In the genomic region with DNA sequence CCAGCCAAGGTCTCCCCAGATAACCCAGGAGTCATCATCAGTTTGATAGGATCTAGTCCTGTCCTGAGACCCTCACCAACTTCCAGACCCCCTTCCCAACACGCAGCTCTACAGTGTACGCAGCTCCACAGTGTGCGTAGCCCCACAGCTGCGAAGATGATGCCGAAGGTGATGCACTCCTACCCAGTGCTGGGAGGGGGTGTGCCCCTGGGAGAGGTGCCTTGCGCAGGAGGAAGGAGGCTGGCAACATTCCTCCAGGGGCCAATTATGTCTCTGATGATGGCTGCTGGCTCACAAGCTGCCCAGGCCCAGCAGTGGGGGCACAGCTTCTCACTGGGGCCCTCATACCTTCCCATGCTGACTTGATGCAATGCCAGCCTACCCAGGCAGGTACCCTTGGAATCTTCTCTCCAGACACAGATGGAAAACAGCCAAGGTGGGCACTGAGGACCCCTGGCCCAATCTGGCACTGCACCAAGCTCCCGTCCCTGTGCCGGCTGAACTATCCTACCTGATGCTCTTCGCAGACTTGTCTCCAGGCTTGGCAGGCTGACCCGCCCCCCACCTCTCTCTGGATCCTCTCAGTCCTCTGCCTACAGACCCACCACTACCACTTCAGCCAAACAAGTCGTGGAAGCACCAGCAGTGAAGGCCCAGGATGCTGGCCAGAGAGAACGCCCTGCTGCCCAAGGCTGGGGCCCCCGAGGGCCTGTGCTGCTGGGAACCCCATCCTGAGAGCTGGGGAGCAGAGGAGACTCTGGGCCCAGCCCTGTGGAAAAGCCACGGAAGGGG, we compare ENCODE assay signal across 6 cellular contexts. TPM values are rescaled to one million over a fixed set of nuclear protein-coding genes. Genes with fewer than 3 reads are reported as not detected.
DNase-seq lines count a peak whose midpoint lies in the region; ATAC-seq, FAIRE-seq and TF ChIP-seq lines count a peak whose summit lies in the region.

No MANE protein-coding gene starts in this region.

- POLR2A ChIA-PET in K562 (lab: Yijun Ruan, JAX), result interaction anchor here (0.6 to 1.7 kb wide), 5 partner anchors 9 to 13 kb away, joined by 3 to 9 read pairs (median 4); partner anchors contain the start of genes PRPF6 and UCKL1

- H3K9me3 Mint-ChIP-seq in nephron progenitor cell, result peaks cover 4% of the 10 kb centered on the region

- peaks cover 30% of the 10 kb centered on the region for H3K27me3 Mint-ChIP-seq in nephron progenitor cell (ENCODE audit: low read depth, poor library complexity)

- TSS peak; percentile 59 for BruUV-seq in K562 (replicated peaks; lab: Mats Ljungman, UMichigan)

- intact Hi-C loops in K562 (cut with micrococcal nuclease), result no loop called here

- H3K27ac ChIP-seq in GM23248 (no peak overlapping the region), K562 (ENCODE audit: extremely low read depth, low read depth, low read length) (peak overlapping the region; percentile 83; the same call in 1 of the 3 replicates)

- H3K36me3 Mint-ChIP-seq in nephron progenitor cell (ENCODE audit: low read depth), result peaks cover 14% of the 10 kb centered on the region

- 64 to 65% methylated on average over 14 of the region's 14 CpGs for WGBS in GM23248 (ENCODE audit: low coverage in 1 of 2, low lambda C conversion rate in 2 of 2, missing lambda C conversion rate in 2 of 2), 2 experiments
- WGBS in K562 (ENCODE audit: insufficient coverage, low coverage, missing lambda C conversion rate), result 81% methylated on average over 14 of the region's 14 CpGs

- H2AFZ ChIP-seq in GM23248 (no peak overlapping the region), K562 (ENCODE audit: low read depth, low read length) (no peak overlapping the region)

- H4K20me1 ChIP-seq in GM23248 (ENCODE audit: insufficient read depth) (no peaks in the 10 kb centered on the region), K562 (replicated peaks; ENCODE audit: control insufficient read depth, insufficient read depth, low read length) (no peaks in the 10 kb centered on the region)

- H3F3A ChIP-seq in GM23248 (ENCODE audit: insufficient read depth), result peaks cover 5% of the 10 kb centered on the region

- CTCF ChIA-PET in K562 (lab: Yijun Ruan, JAX; ENCODE audit: low intra/inter-chr PET ratio), result no interaction called here

- H3K4me3 ChIP-seq in GM23248 (peak overlapping the region; percentile 83), K562 (peak overlapping the region; percentile 63; the same call in 1 of the 2 replicates)

- H3K27me3 ChIP-seq in GM23248 (replicated peaks; ENCODE audit: insufficient read depth) (no peaks in the 10 kb centered on the region), K562 (ENCODE audit: control insufficient read depth in 2 of 2, insufficient read depth in 2 of 2, low read length in 2 of 2) (no peaks in the 10 kb centered on the region)

- H3K4me3 Mint-ChIP-seq in nephron progenitor cell, result peak overlapping the region; percentile 85

- ATAC-seq in K562, result peak; percentile 13; the same call in 1 of the 3 replicates

- in situ Hi-C loops in GM23248 (cut with MboI), result no loop called here
- in situ Hi-C loops in K562 (cut with MboI), result no loop called here

- no peak for DNase-seq in GM23248
- DNase-seq in K562 (ENCODE audit: extremely low read depth in 1 of 4, low spot score in 3 of 4), result no peak
- peak; percentile 3 for DNase-seq in nephron progenitor cell
- DNase-seq in NCI-H2227 (lab: John Stamatoyannopoulos, UW; ENCODE audit: unreplicated experiment), result no peak
- no peak for DNase-seq in NCI-H1930 (lab: John Stamatoyannopoulos, UW)
- DNase-seq in AG20443 (ENCODE audit: low spot score), result no peak

- H3K79me2 ChIP-seq in GM23248 (ENCODE audit: insufficient read depth), result peaks cover 14% of the 10 kb centered on the region
- peaks cover 21% of the 10 kb centered on the region for H3K79me2 ChIP-seq in K562 (ENCODE audit: control insufficient read depth, insufficient read depth, low read length)

- H3K36me3 ChIP-seq in GM23248 (ENCODE audit: low read depth) (no peaks in the 10 kb centered on the region), K562 (ENCODE audit: control insufficient read depth, insufficient read depth, low read length) (peaks cover 40% of the 10 kb centered on the region; the same call in 1 of the 3 replicates)

- FAIRE-seq in K562 (lab: Jason Lieb, UNC), result no peak

- no peaks in the 10 kb centered on the region for H3K9me2 ChIP-seq in GM23248 (ENCODE audit: insufficient read depth)

- TF ChIP-seq CTCF in K562 (IDR thresholded peaks at IDR 0.05 in 2 of 3, conservative IDR thresholded peaks at IDR 0.05 in 1 of 3; ENCODE audit: insufficient read depth in 2 of 3, low read depth in 1 of 3, low read length in 3 of 3), result no peak
- TF ChIP-seq CTCF in nephron progenitor cell (IDR thresholded peaks at IDR 0.05), result no peak

- peak overlapping the region; percentile 88 for H3K9ac ChIP-seq in GM23248
- H3K9ac ChIP-seq in K562 (ENCODE audit: insufficient read depth in 1 of 2, low read depth in 2 of 2, low read length in 2 of 2), result peak overlapping the region; percentile 83 to 99

- TF ChIP-seq RAD21 in K562 (CRISPR knock-in tag; conservative IDR thresholded peaks at IDR 0.05 in 1 of 2, IDR thresholded peaks at IDR 0.05 in 1 of 2), result no peak

- no peaks in the 10 kb centered on the region for H3K9me3 ChIP-seq in GM23248 (ENCODE audit: low read depth)
- H3K9me3 ChIP-seq in K562 (replicated peaks; ENCODE audit: control insufficient read depth, insufficient read depth, low read depth, low read length), result no peaks in the 10 kb centered on the region

- H3K4me2 ChIP-seq in GM23248 (ENCODE audit: unreplicated experiment) (peak overlapping the region; percentile 84), K562 (ENCODE audit: insufficient read depth, low read length) (peak overlapping the region; percentile 69)

- no peak overlapping the region for H3K27ac Mint-ChIP-seq in nephron progenitor cell

- peaks cover 13% of the 10 kb centered on the region for H3K4me1 Mint-ChIP-seq in nephron progenitor cell

- no peaks in the 10 kb centered on the region for H3K9me1 ChIP-seq in K562 (ENCODE audit: control insufficient read depth, insufficient read depth, low read length)

- TF ChIP-seq POLR2A in K562 (conservative IDR thresholded peaks at IDR 0.05), result no peak

- H3K4me1 ChIP-seq in GM23248 (ENCODE audit: insufficient read depth) (peaks cover 5% of the 10 kb centered on the region), K562 (replicated peaks in 1 of 2; ENCODE audit: control insufficient read depth in 2 of 2, insufficient read depth in 2 of 2, low read length in 2 of 2) (peaks cover 10 to 46% of the 10 kb centered on the region in 2 experiments)

- no peak for TF ChIP-seq EP300 in K562 (IDR thresholded peaks at IDR 0.05; ENCODE audit: low read length)

RNA-seq across cellular contexts. Expression of gene ZNF512B, which starts 1.4 kb away (rescaled TPM):
- 16.4 and 16.6 TPM in 2 replicates for total RNA-seq in GM23248 (2014; rRNA removed; shearing (Covaris generic))
- polyA plus RNA-seq in GM23248 (2016; fragmentation: Nextera tagmentation; extraction: Ambion mirVana) (1.2 and 1.5 TPM in 2 replicates), K562 (2011; rRNA removed) (3.9 and 4.2 TPM in 2 replicates), K562 (2014; fragmentation: Illumina TruSeq; extraction: Trizol) (8.2 and 14.9 TPM in 2 replicates), K562 (2014; fragmentation: Nextera tagmentation; extraction: Ambion mirVana) (under 1 TPM; 0.01 to 0.03 TPM), K562 (2014; rRNA removed) (13.0 and 16.5 TPM in 2 replicates)
- 14.5 and 45.8 TPM in 2 replicates for total RNA-seq in K562 (2011; cell fraction: chromatin; rRNA removed; ENCODE audit: low replicate concordance)
- total RNA-seq in K562 (2011; cell fraction: nucleolus; rRNA removed), result 23.8 and 25.5 TPM in 2 replicates
- total RNA-seq in K562 (2011; cell fraction: nucleoplasm; rRNA removed), result 15.2 and 19.3 TPM in 2 replicates
- total RNA-seq in K562 (2014; rRNA removed) (13.5 and 17.2 TPM in 2 replicates), K562 (2014; rRNA removed; fragmentation: Illumina TruSeq; extraction: Trizol) (3.2 and 3.8 TPM in 2 replicates), K562 (2015; rRNA removed; fragmentation: Illumina TruSeq; extraction: Trizol) (11.2 and 11.3 TPM in 2 replicates), K562 (2021) (24.9 and 27.8 TPM in 2 replicates)
- polyA plus RNA-seq in K562 (2011; cell fraction: cytosol; rRNA removed), result 4.1 and 9.7 TPM in 2 replicates
- polyA plus RNA-seq in K562 (2011; cell fraction: nucleus; rRNA removed), result 29.4 and 48.2 TPM in 2 replicates
- 14.3 and 16.2 TPM in 2 replicates for polyA plus RNA-seq in K562 (2012)
- 1.1 and 2.7 TPM in 2 replicates for polyA minus RNA-seq in K562 (2011; rRNA and poly(A)+ RNA removed)
- polyA minus RNA-seq in K562 (2011; cell fraction: cytosol; rRNA and poly(A)+ RNA removed), result 6.3 and 8.5 TPM in 2 replicates
- 6.7 and 6.9 TPM in 2 replicates for polyA minus RNA-seq in K562 (2011; cell fraction: nucleus; rRNA and poly(A)+ RNA removed)

RNA-seq across cellular contexts. Expression of gene SAMD10, which starts 11.1 kb away (rescaled TPM):
- 0.38 and 1.3 TPM in 2 replicates for total RNA-seq in GM23248 (2014; rRNA removed; shearing (Covaris generic))
- polyA plus RNA-seq in GM23248 (2016; fragmentation: Nextera tagmentation; extraction: Ambion mirVana), result 1.3 and 1.7 TPM in 2 replicates
- 3.5 and 12.3 TPM in 2 replicates for total RNA-seq in K562 (2011; cell fraction: chromatin; rRNA removed; ENCODE audit: low replicate concordance)
- total RNA-seq in K562 (2011; cell fraction: nucleolus; rRNA removed), result 7.8 and 11.8 TPM in 2 replicates
- 5.1 and 7.5 TPM in 2 replicates for total RNA-seq in K562 (2011; cell fraction: nucleoplasm; rRNA removed)
- total RNA-seq in K562 (2014; rRNA removed), result 4.8 and 9.8 TPM in 2 replicates
- total RNA-seq in K562 (2014; rRNA removed; fragmentation: Illumina TruSeq; extraction: Trizol), result 0.95 and 1.1 TPM in 2 replicates
- total RNA-seq in K562 (2015; rRNA removed; fragmentation: Illumina TruSeq; extraction: Trizol), result 3.5 and 4.8 TPM in 2 replicates
- 12.1 and 15.2 TPM in 2 replicates for total RNA-seq in K562 (2021)
- polyA plus RNA-seq in K562 (2011; rRNA removed), result 3.9 and 6.8 TPM in 2 replicates
- polyA plus RNA-seq in K562 (2011; cell fraction: cytosol; rRNA removed), result 4.6 and 19.2 TPM in 2 replicates
- 35.1 and 67.7 TPM in 2 replicates for polyA plus RNA-seq in K562 (2011; cell fraction: nucleus; rRNA removed)
- 15.0 and 18.1 TPM in 2 replicates for polyA plus RNA-seq in K562 (2012)
- 6.0 and 9.6 TPM in 2 replicates for polyA plus RNA-seq in K562 (2014; fragmentation: Illumina TruSeq; extraction: Trizol)
- under 1 TPM; 0.37 to 0.52 TPM for polyA plus RNA-seq in K562 (2014; fragmentation: Nextera tagmentation; extraction: Ambion mirVana)
- polyA plus RNA-seq in K562 (2014; rRNA removed), result 11.4 and 12.4 TPM in 2 replicates
- 0.45 and 0.67 TPM in 2 replicates for polyA minus RNA-seq in K562 (2011; rRNA and poly(A)+ RNA removed)
- 5.6 and 6.4 TPM in 2 replicates for polyA minus RNA-seq in K562 (2011; cell fraction: cytosol; rRNA and poly(A)+ RNA removed)
- polyA minus RNA-seq in K562 (2011; cell fraction: nucleus; rRNA and poly(A)+ RNA removed), result 2.4 and 3.0 TPM in 2 replicates

RNA-seq across cellular contexts. Expression of gene UCKL1, which starts 12.1 kb away (rescaled TPM):
- total RNA-seq in GM23248 (2014; rRNA removed; shearing (Covaris generic)), result 17.6 and 21.5 TPM in 2 replicates
- polyA plus RNA-seq in GM23248 (2016; fragmentation: Nextera tagmentation; extraction: Ambion mirVana) (28.8 and 33.4 TPM in 2 replicates), K562 (2011; rRNA removed) (26.9 and 40.4 TPM in 2 replicates), K562 (2014; fragmentation: Illumina TruSeq; extraction: Trizol) (24.2 and 36.6 TPM in 2 replicates), K562 (2014; fragmentation: Nextera tagmentation; extraction: Ambion mirVana) (1 to 10 TPM; 3.1 to 6.6 TPM), K562 (2014; rRNA removed) (49.0 and 57.1 TPM in 2 replicates)
- total RNA-seq in K562 (2011; cell fraction: chromatin; rRNA removed; ENCODE audit: low replicate concordance), result 103 and 254 TPM in 2 replicates
- total RNA-seq in K562 (2011; cell fraction: nucleolus; rRNA removed), result 128 and 153 TPM in 2 replicates
- 102 and 113 TPM in 2 replicates for total RNA-seq in K562 (2011; cell fraction: nucleoplasm; rRNA removed)
- total RNA-seq in K562 (2014; rRNA removed) (28.5 and 36.8 TPM in 2 replicates), K562 (2014; rRNA removed; fragmentation: Illumina TruSeq; extraction: Trizol) (7.9 and 10.8 TPM in 2 replicates), K562 (2015; rRNA removed; fragmentation: Illumina TruSeq; extraction: Trizol) (21.5 and 24.1 TPM in 2 replicates), K562 (2021) (46.1 and 52.8 TPM in 2 replicates)
- 35.2 and 67.5 TPM in 2 replicates for polyA plus RNA-seq in K562 (2011; cell fraction: cytosol; rRNA removed)
- polyA plus RNA-seq in K562 (2011; cell fraction: nucleus; rRNA removed), result 185 and 221 TPM in 2 replicates
- 35.3 and 54.9 TPM in 2 replicates for polyA plus RNA-seq in K562 (2012)
- polyA minus RNA-seq in K562 (2011; rRNA and poly(A)+ RNA removed), result 14.0 and 18.9 TPM in 2 replicates
- 20.3 and 21.6 TPM in 2 replicates for polyA minus RNA-seq in K562 (2011; cell fraction: cytosol; rRNA and poly(A)+ RNA removed)
- 40.1 and 51.8 TPM in 2 replicates for polyA minus RNA-seq in K562 (2011; cell fraction: nucleus; rRNA and poly(A)+ RNA removed)

RNA-seq across cellular contexts. Expression of gene PRPF6, which starts 12.6 kb away (rescaled TPM):
- total RNA-seq in GM23248 (2014; rRNA removed; shearing (Covaris generic)), result 39.0 and 47.1 TPM in 2 replicates
- polyA plus RNA-seq in GM23248 (2016; fragmentation: Nextera tagmentation; extraction: Ambion mirVana) (54.8 and 59.4 TPM in 2 replicates), K562 (2011; rRNA removed) (31.9 and 38.8 TPM in 2 replicates), K562 (2014; fragmentation: Illumina TruSeq; extraction: Trizol) (65.2 and 68.2 TPM in 2 replicates), K562 (2014; fragmentation: Nextera tagmentation; extraction: Ambion mirVana) (1 to 10 TPM; 4.2 to 4.3 TPM), K562 (2014; rRNA removed) (53.9 and 60.5 TPM in 2 replicates)
- 43.5 and 79.2 TPM in 2 replicates for total RNA-seq in K562 (2011; cell fraction: chromatin; rRNA removed; ENCODE audit: low replicate concordance)
- 37.2 and 37.9 TPM in 2 replicates for total RNA-seq in K562 (2011; cell fraction: nucleolus; rRNA removed)
- 25.8 and 34.6 TPM in 2 replicates for total RNA-seq in K562 (2011; cell fraction: nucleoplasm; rRNA removed)
- total RNA-seq in K562 (2014; rRNA removed) (59.9 and 65.9 TPM in 2 replicates), K562 (2014; rRNA removed; fragmentation: Illumina TruSeq; extraction: Trizol) (37.1 and 45.0 TPM in 2 replicates), K562 (2015; rRNA removed; fragmentation: Illumina TruSeq; extraction: Trizol) (69.1 and 70.2 TPM in 2 replicates), K562 (2021) (79.5 and 83.2 TPM in 2 replicates)
- 31.0 and 31.9 TPM in 2 replicates for polyA plus RNA-seq in K562 (2011; cell fraction: cytosol; rRNA removed)
- 33.2 and 38.3 TPM in 2 replicates for polyA plus RNA-seq in K562 (2011; cell fraction: nucleus; rRNA removed)
- polyA plus RNA-seq in K562 (2012), result 64.7 and 71.3 TPM in 2 replicates
- polyA minus RNA-seq in K562 (2011; rRNA and poly(A)+ RNA removed), result 43.7 and 45.2 TPM in 2 replicates
- 40.1 and 44.7 TPM in 2 replicates for polyA minus RNA-seq in K562 (2011; cell fraction: cytosol; rRNA and poly(A)+ RNA removed)
- 16.3 and 25.7 TPM in 2 replicates for polyA minus RNA-seq in K562 (2011; cell fraction: nucleus; rRNA and poly(A)+ RNA removed)
